Comparison of ENCODE assay signal across 8 cellular contexts in genomic region chr3:155753038-155753647, GRCh38. TPM values are rescaled to one million over a fixed set of nuclear protein-coding genes. Genes with fewer than 3 reads are reported as not detected.
DNase-seq lines count a peak whose midpoint lies in the region; ATAC-seq, FAIRE-seq and TF ChIP-seq lines count a peak whose summit lies in the region.

No MANE protein-coding gene starts in this region.

- no peak for TF ChIP-seq EP300 in neural cell (conservative IDR thresholded peaks at IDR 0.05; ENCODE audit: poor library complexity, severe bottlenecking)

- H3K4me3 ChIP-seq in neural cell (ENCODE audit: low read length): no peak overlapping the region

- H3K9ac ChIP-seq in neural cell (ENCODE audit: low read length): no peak overlapping the region

- TF ChIP-seq CTCF in GM10248 (IDR thresholded peaks at IDR 0.05; ENCODE audit: control extremely low read depth, extremely low read depth, low read depth, missing control alignments): peak; percentile 37
- TF ChIP-seq CTCF in neural cell (IDR thresholded peaks at IDR 0.05; ENCODE audit: poor library complexity, severe bottlenecking): peak; percentile 38

- no peaks in the 10 kb centered on the region for H4K20me1 ChIP-seq in neural cell (ENCODE audit: insufficient read depth)

- POLR2A ChIA-PET in GM10248 (lab: Yijun Ruan, JAX): no interaction called here

- CTCF ChIA-PET in GM10248 (lab: Yijun Ruan, JAX): interaction anchor here (1.0 kb wide), 1 partner anchor 15 kb away, joined by 3 read pairs; no protein-coding TSS in a partner anchor

- no peaks in the 10 kb centered on the region for H3F3A ChIP-seq in neural cell (ENCODE audit: insufficient read depth, low read length, poor library complexity, severe bottlenecking)

- no peaks in the 10 kb centered on the region for H3K9me2 ChIP-seq in neural cell (ENCODE audit: insufficient read depth, low read length)

- H3K79me2 ChIP-seq in neural cell (replicated peaks; ENCODE audit: insufficient read depth, low read length): no peaks in the 10 kb centered on the region

- H2AFZ ChIP-seq in neural cell (ENCODE audit: low read depth, low read length): no peak overlapping the region

- H3K36me3 ChIP-seq in neural cell (ENCODE audit: insufficient read depth, low read length): no peaks in the 10 kb centered on the region

- ATAC-seq in GM21447 (IDR thresholded peaks at IDR 0.05; ENCODE audit: unreplicated experiment) (no peak), GM19324 (IDR thresholded peaks at IDR 0.05; ENCODE audit: low FRiP score, unreplicated experiment) (no peak)

- FAIRE-seq in A204.1 (lab: Jason Lieb, UNC): peak; percentile 88

- H3K27ac ChIP-seq in neural cell (ENCODE audit: low read length): no peak overlapping the region

- DNase-seq in GM10248 (ENCODE audit: extremely low spot score) (no peak), NCI-H1092 treated with DMSO at 0.1 percent for 48 hours (lab: John Stamatoyannopoulos, UW) (peak; percentile 42), amniotic stem cell (lab: John Stamatoyannopoulos, UW) (peak; percentile 26)
- DNase-seq in activated CD4-positive, alpha-beta T cell treated with anti-CD3 and anti-CD28 coated beads for 48 hours: no peak

- no peak overlapping the region for H3K4me2 ChIP-seq in neural cell (ENCODE audit: low read length)

- TF ChIP-seq RAD21 in neural cell (conservative IDR thresholded peaks at IDR 0.05): no peak

- H3K27me3 ChIP-seq in neural cell (ENCODE audit: insufficient read depth, low read depth, low read length): no peaks in the 10 kb centered on the region

- no peaks in the 10 kb centered on the region for H3K9me3 ChIP-seq in neural cell (ENCODE audit: low read length)

TF ChIP-seq in neural cell, 6 proteins besides CTCF, POLR2A, EP300 and RAD21:
- TF ChIP-seq EZH2 (IDR thresholded peaks at IDR 0.05; ENCODE audit: borderline replicate concordance, insufficient read depth, low read length, poor library complexity, severe bottlenecking) (no peak), MXI1 (conservative IDR thresholded peaks at IDR 0.05; ENCODE audit: poor library complexity, severe bottlenecking) (no peak), REST (IDR thresholded peaks at IDR 0.05; ENCODE audit: borderline replicate concordance) (no peak), SMC3 (conservative IDR thresholded peaks at IDR 0.05; ENCODE audit: poor library complexity) (peak; percentile 27), POLR2AphosphoS5 (IDR thresholded peaks at IDR 0.05) (no peak), TAF1 (IDR thresholded peaks at IDR 0.05; ENCODE audit: low read depth) (no peak)

RNA-seq across cellular contexts. Expression of gene PLCH1, which starts 8.3 kb away (rescaled TPM):
- polyA plus RNA-seq in neural cell: 12.1 and 13.5 TPM in 2 replicates
- 50.9 and 54.8 TPM in 2 replicates for polyA minus RNA-seq in neural cell

RNA-seq across cellular contexts. Expression of gene C3orf33, which starts 52.9 kb away (rescaled TPM):
- polyA plus RNA-seq in neural cell: 9.0 and 9.8 TPM in 2 replicates
- 9.5 TPM in 2 replicates for polyA minus RNA-seq in neural cell

Comparison
In these comparisons a context has a peak if more than half of its experiments do, and no peak if none do; other contexts are left out.
1. DNase-seq: peak in NCI-H1092 treated with DMSO at 0.1 percent for 48 hours (single experiment) and amniotic stem cell (single experiment); none in GM10248 (single experiment) and activated CD4-positive, alpha-beta T cell treated with anti-CD3 and anti-CD28 coated beads for 48 hours (single experiment).